ENCODE assay signal across 8 cellular contexts in the genomic region with DNA sequence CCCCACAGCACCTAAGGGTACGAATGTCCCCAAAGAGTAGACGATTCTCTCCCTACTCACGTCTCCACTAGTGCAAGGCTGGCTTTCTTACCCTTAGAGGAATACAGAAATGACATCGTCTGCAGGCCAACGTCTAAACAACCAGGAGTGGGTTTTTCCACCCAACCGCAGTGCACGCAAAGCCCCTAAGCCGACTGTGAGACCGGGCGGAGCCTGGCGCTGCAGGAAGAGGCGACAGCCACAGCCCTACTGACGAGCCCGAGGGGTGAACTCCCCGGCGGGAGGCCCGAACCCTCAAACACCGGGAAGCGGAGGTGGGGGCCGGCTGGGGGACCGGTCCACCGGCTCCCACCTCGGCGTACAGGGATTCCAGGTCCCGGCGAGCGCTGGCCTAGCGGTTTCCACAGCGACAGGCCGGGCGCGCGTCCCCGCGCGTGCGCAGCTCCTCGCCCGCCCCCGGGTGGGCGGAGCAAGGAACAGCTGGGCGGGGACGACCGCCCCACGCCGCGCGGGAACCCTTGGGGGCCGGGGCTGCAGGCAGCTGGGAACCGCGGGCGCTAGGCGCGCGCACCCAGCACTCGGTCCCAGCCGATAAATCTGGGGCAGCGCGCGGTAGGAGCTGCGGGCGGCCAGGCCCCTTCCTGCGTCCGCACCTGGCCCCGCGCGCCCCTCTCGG. TPM values are rescaled to one million over a fixed set of nuclear protein-coding genes. Genes with fewer than 3 reads are reported as not detected.
A peak's percentile ranks its signal among the peaks of the same experiment; 100 is the strongest.
DNase-seq lines count a peak whose midpoint lies in the region; ATAC-seq and TF ChIP-seq lines count a peak whose summit lies in the region.

A gene with protein sequence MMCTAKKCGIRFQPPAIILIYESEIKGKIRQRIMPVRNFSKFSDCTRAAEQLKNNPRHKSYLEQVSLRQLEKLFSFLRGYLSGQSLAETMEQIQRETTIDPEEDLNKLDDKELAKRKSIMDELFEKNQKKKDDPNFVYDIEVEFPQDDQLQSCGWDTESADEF (minus strand): TSS at position 413 of the 676 bp plus-strand sequence. CDS start 3,593 bp downstream, outside the sequence.
A gene (plus strand): TSS at position 540 of the 676 bp plus-strand sequence.

- CTCF ChIA-PET in AG04450 (lab: Charles Lee): interaction anchor here (1.1 kb wide), 1 partner anchor 102 kb away, joined by 3 read pairs; no protein-coding TSS in a partner anchor
- CTCF ChIA-PET in WTC11 (lab: Charles Lee): interaction anchor here (1.7 kb wide), 1 partner anchor 102 kb away, joined by 6 read pairs; no protein-coding TSS in a partner anchor

- H3K36me3 Mint-ChIP-seq in WTC11: no peaks in the 10 kb centered on the region

- peak within 1 kb of the TSS; percentile 88 for H3K4me3 Mint-ChIP-seq in WTC11

- peak; percentile 59 for ATAC-seq in GM18873 (IDR thresholded peaks at IDR 0.05; ENCODE audit: low FRiP score, unreplicated experiment)
- ATAC-seq in HG03108 (IDR thresholded peaks at IDR 0.05; ENCODE audit: unreplicated experiment): peak; percentile 70
- peak; percentile 78 for ATAC-seq in WTC11

- H3K9me3 ChIP-seq in AG04450 (ENCODE audit: control insufficient read depth, insufficient read depth, low read length): peaks cover 2% of the 10 kb centered on the region; the same call in 1 of the 2 replicates

- DNase-seq in AG04450 (ENCODE audit: low read depth, low spot score) (peak; percentile 57), NCI-H2196 (lab: John Stamatoyannopoulos, UW; ENCODE audit: unreplicated experiment) (peak; percentile 97), WTC11 (ENCODE audit: low spot score) (peak; percentile 65), cardiac fibroblast (ENCODE audit: low read depth in 2 of 2) (peak; percentile 83 to 90), islet precursor cell (peak; percentile 90)
- DNase-seq in stimulated activated CD4-positive, alpha-beta T cell treated with anti-CD3 and anti-CD28 coated beads, Interleukin-12 subunit alpha, Interleukin-12 subunit beta, amount 100 ng/mL, for 4 hours: peak; percentile 85

- H3K4me1 Mint-ChIP-seq in WTC11: peaks cover 9% of the 10 kb centered on the region

- H3K27me3 Mint-ChIP-seq in WTC11 (ENCODE audit: low read depth): peaks cover 20% of the 10 kb centered on the region

- H3K9me3 Mint-ChIP-seq in WTC11: no peaks in the 10 kb centered on the region

- no peak within 1 kb of the TSS; the same call in 1 of the 2 replicates for H3K27ac Mint-ChIP-seq in WTC11

- no peaks in the 10 kb centered on the region for H3K27me3 ChIP-seq in AG04450 (ENCODE audit: control insufficient read depth, insufficient read depth, low read length)

- H3K4me3 ChIP-seq in AG04450 (ENCODE audit: low read depth, low read length): peak within 1 kb of the TSS; percentile 90
- H3K4me3 ChIP-seq in cardiac fibroblast (replicated peaks in 1 of 2; ENCODE audit: low read depth in 2 of 2, low read length in 2 of 2): peak within 1 kb of the TSS; percentile 71 to 90

- TF ChIP-seq CTCF in AG04450 (IDR thresholded peaks at IDR 0.05; ENCODE audit: low read depth, low read length) (no peak), WTC11 (IDR thresholded peaks at IDR 0.05) (no peak), cardiac fibroblast (IDR thresholded peaks at IDR 0.05; ENCODE audit: low read depth, low read length) (no peak)

- POLR2A ChIA-PET in AG04450 (lab: Yijun Ruan, JAX): interaction anchor here (0.5 to 1.6 kb wide), 3 partner anchors 24 to 161 kb away, joined by 4 to 12 read pairs (median 10); a partner anchor contains a TSS
- POLR2A ChIA-PET in WTC11 (lab: Charles Lee): interaction anchor here (0.9 to 1.3 kb wide), 3 partner anchors 79 to 156 kb away, joined by 3 to 5 read pairs (median 3); a partner anchor contains a TSS

- H3K27ac ChIP-seq in AG04450 (ENCODE audit: low read depth, low read length): peak within 1 kb of the TSS; percentile 86

TF ChIP-seq in WTC11, 78 proteins besides CTCF, POLR2A, EP300 and RAD21:
- TF ChIP-seq, protein P1, sequence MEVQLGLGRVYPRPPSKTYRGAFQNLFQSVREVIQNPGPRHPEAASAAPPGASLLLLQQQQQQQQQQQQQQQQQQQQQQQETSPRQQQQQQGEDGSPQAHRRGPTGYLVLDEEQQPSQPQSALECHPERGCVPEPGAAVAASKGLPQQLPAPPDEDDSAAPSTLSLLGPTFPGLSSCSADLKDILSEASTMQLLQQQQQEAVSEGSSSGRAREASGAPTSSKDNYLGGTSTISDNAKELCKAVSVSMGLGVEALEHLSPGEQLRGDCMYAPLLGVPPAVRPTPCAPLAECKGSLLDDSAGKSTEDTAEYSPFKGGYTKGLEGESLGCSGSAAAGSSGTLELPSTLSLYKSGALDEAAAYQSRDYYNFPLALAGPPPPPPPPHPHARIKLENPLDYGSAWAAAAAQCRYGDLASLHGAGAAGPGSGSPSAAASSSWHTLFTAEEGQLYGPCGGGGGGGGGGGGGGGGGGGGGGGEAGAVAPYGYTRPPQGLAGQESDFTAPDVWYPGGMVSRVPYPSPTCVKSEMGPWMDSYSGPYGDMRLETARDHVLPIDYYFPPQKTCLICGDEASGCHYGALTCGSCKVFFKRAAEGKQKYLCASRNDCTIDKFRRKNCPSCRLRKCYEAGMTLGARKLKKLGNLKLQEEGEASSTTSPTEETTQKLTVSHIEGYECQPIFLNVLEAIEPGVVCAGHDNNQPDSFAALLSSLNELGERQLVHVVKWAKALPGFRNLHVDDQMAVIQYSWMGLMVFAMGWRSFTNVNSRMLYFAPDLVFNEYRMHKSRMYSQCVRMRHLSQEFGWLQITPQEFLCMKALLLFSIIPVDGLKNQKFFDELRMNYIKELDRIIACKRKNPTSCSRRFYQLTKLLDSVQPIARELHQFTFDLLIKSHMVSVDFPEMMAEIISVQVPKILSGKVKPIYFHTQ (CRISPR knock-in tag; IDR thresholded peaks at IDR 0.05): no peak
- TF ChIP-seq FOXP1 (CRISPR knock-in tag; IDR thresholded peaks at IDR 0.05; ENCODE audit: borderline replicate concordance) (peak; percentile 35; the same call in 1 of the 2 replicates), ZNF423 (CRISPR knock-in tag; IDR thresholded peaks at IDR 0.05) (peak; percentile 69), SP1 (CRISPR knock-in tag; conservative IDR thresholded peaks at IDR 0.05) (peak; percentile 67), ETV6 (CRISPR knock-in tag; IDR thresholded peaks at IDR 0.05) (0 out of 2 replicates have a peak, but pooled peaks have one; percentile 55), ZNF121 (CRISPR knock-in tag; IDR thresholded peaks at IDR 0.05) (no peak), KAT7 (CRISPR knock-in tag; IDR thresholded peaks at IDR 0.05; ENCODE audit: borderline replicate concordance) (peak; percentile 56; the same call in 1 of the 2 replicates), ZNF317 (CRISPR knock-in tag; IDR thresholded peaks at IDR 0.05; ENCODE audit: borderline replicate concordance, low read depth) (no peak), FOXK1 (CRISPR knock-in tag; IDR thresholded peaks at IDR 0.05) (peak; percentile 18; the same call in 1 of the 2 replicates), GABPB1 (CRISPR knock-in tag; IDR thresholded peaks at IDR 0.05) (peak; percentile 32; the same call in 1 of the 2 replicates)
- TF ChIP-seq, protein P2, sequence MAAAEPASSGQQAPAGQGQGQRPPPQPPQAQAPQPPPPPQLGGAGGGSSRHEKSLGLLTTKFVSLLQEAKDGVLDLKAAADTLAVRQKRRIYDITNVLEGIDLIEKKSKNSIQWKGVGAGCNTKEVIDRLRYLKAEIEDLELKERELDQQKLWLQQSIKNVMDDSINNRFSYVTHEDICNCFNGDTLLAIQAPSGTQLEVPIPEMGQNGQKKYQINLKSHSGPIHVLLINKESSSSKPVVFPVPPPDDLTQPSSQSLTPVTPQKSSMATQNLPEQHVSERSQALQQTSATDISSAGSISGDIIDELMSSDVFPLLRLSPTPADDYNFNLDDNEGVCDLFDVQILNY (CRISPR knock-in tag; IDR thresholded peaks at IDR 0.05): 0 out of 2 replicates have a peak, but pooled peaks have one; percentile 46
- TF ChIP-seq, protein P3, sequence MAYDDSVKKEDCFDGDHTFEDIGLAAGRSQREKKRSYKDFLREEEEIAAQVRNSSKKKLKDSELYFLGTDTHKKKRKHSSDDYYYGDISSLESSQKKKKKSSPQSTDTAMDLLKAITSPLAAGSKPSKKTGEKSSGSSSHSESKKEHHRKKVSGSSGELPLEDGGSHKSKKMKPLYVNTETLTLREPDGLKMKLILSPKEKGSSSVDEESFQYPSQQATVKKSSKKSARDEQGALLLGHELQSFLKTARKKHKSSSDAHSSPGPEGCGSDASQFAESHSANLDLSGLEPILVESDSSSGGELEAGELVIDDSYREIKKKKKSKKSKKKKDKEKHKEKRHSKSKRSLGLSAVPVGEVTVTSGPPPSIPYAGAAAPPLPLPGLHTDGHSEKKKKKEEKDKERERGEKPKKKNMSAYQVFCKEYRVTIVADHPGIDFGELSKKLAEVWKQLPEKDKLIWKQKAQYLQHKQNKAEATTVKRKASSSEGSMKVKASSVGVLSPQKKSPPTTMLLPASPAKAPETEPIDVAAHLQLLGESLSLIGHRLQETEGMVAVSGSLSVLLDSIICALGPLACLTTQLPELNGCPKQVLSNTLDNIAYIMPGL (CRISPR knock-in tag; IDR thresholded peaks at IDR 0.05): peak; percentile 45; the same call in 1 of the 2 replicates

RNA-seq across cellular contexts. Expression of the first gene that starts in this region (rescaled TPM):
- polyA plus RNA-seq in AG04450 (2011; rRNA removed): 2.0 and 3.4 TPM in 2 replicates
- polyA minus RNA-seq in AG04450 (2011; rRNA and poly(A)+ RNA removed): 0.64 and 1.00 TPM in 2 replicates
- 1.4 to 1.5 TPM (median 1.4 TPM) in 3 replicates for total RNA-seq in WTC11 (2021)

RNA-seq across cellular contexts. Expression of the second gene that starts in this region (rescaled TPM):
- polyA plus RNA-seq in AG04450 (2011; rRNA removed): 8.5 and 12.7 TPM in 2 replicates
- polyA minus RNA-seq in AG04450 (2011; rRNA and poly(A)+ RNA removed): 3.7 and 5.1 TPM in 2 replicates
- 12.8 to 16.6 TPM (median 16.5 TPM) in 3 replicates for total RNA-seq in WTC11 (2021)

Comparison
In these comparisons a context has a peak if more than half of its experiments do, and no peak if none do; other contexts are left out.
1. Peak in every context shown above with its lines: DNase-seq, ATAC-seq, H3K4me3 ChIP-seq and H3K27ac ChIP-seq.